Comparison of ENCODE assay signal across 7 cellular contexts in the genomic region with DNA sequence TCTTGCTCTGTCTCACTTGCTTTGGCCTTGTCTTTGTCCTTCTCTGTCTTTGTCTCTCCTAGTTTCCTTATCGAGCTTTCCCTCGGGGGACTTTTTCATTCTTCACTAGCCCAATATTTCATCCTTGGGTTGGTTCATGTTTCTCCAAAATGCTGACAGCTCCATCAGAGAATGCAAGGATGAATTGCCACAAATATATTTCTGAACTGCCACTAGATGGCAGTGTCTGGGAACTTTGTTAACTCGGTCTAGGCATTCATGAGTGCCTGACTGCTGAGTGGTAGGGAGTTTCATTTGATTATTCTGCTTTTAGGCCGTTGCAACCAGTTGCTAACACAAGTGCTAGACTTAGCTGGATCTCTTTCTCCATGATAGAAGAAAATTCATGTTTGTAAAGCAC.
DNase-seq lines count a peak whose midpoint lies in the region; ATAC-seq and TF ChIP-seq lines count a peak whose summit lies in the region.

No MANE protein-coding gene starts in this region.

- no peak overlapping the region for H3K27ac ChIP-seq in VCaP

- TF ChIP-seq CTCF in VCaP (conservative IDR thresholded peaks at IDR 0.05) (peak; percentile 73), fibroblast of villous mesenchyme (IDR thresholded peaks at IDR 0.05; ENCODE audit: insufficient read depth, low read depth, low read length) (peak; percentile 63)

- DNase-seq in fibroblast of villous mesenchyme (ENCODE audit: low read depth): peak; percentile 71
- DNase-seq in non-pigmented ciliary epithelial cell (ENCODE audit: low read depth): peak; percentile 13
- DNase-seq in NCI-H526 (lab: John Stamatoyannopoulos, UW): no peak
- DNase-seq in mucosa of gallbladder (ENCODE audit: low spot score): no peak

- peak; percentile 46 for ATAC-seq in GM18498 (IDR thresholded peaks at IDR 0.05; ENCODE audit: unreplicated experiment)
- peak; percentile 73 for ATAC-seq in HG02870 (IDR thresholded peaks at IDR 0.05; ENCODE audit: unreplicated experiment)

- no peak overlapping the region for H3K4me3 ChIP-seq in fibroblast of villous mesenchyme (ENCODE audit: low read depth, low read length)

Comparison
In these comparisons a context has a peak if more than half of its experiments do, and no peak if none do; other contexts are left out.
1. DNase-seq: peak in fibroblast of villous mesenchyme (single experiment) and non-pigmented ciliary epithelial cell (single experiment); none in NCI-H526 (0 of 2) and mucosa of gallbladder (single experiment).